In genomic region chr3:177106184-177106583, GRCh38 we compare ENCODE assay signal across 12 cellular contexts.
DNase-seq lines count a peak whose midpoint lies in the region; ATAC-seq and TF ChIP-seq lines count a peak whose summit lies in the region.
"Had no signal": no experiment of that assay in that cellular context is flagged by ENCODE, and none has a peak within 500 bp of the region (broad histone marks: within the 10 kb centered on the region; RNA-seq: fewer than 3 reads in every experiment).

No MANE protein-coding gene starts in this region.

- H3K4me1 ChIP-seq in gastrocnemius medialis = peaks cover 64 to 67% of the 10 kb centered on the region in 2 donors

- H3K36me3 ChIP-seq in gastrocnemius medialis = no peaks in the 10 kb centered on the region
- H3K36me3 ChIP-seq: suprapubic skin had no signal

- TF ChIP-seq CTCF in WTC11 (IDR thresholded peaks at IDR 0.05) (no peak), progenitor cell of endocrine pancreas (IDR thresholded peaks at IDR 0.05; ENCODE audit: unreplicated experiment) (no peak), gastrocnemius medialis (IDR thresholded peaks at IDR 0.05 in 4 of 5, conservative IDR thresholded peaks at IDR 0.05 in 1 of 5) (no peak)

- DNase-seq in activated T-cell treated with anti-CD3 and anti-CD28 coated beads, Interleukin-2, amount 50 U/mL, for 4 hours = no peak
- DNase-seq in activated T-cell treated with anti-CD3 and anti-CD28 coated beads, Interleukin-2, amount 50 U/mL, for 48 hours = no peak
- DNase-seq in WTC11 (ENCODE audit: low spot score) (no peak), progenitor cell of endocrine pancreas (ENCODE audit: low spot score, unreplicated experiment) (no peak), HuH-7.5 (ENCODE audit: low spot score) (no peak), NCI-H1092 (lab: John Stamatoyannopoulos, UW) (no peak), gastrocnemius medialis (no peak)
- DNase-seq: erythroblast, immature natural killer cell, occipital lobe had no signal

- H3K36me3 Mint-ChIP-seq in activated T-cell treated with anti-CD3 and anti-CD28 coated beads, Interleukin-2, amount 50 U/mL, for 4 hours (ENCODE audit: insufficient read depth) = peaks cover 5% of the 10 kb centered on the region
- H3K36me3 Mint-ChIP-seq in WTC11 (no peaks in the 10 kb centered on the region), progenitor cell of endocrine pancreas (ENCODE audit: insufficient read depth) (no peaks in the 10 kb centered on the region)
- H3K36me3 Mint-ChIP-seq: immature natural killer cell had no signal

- H3K27me3 Mint-ChIP-seq in activated T-cell treated with anti-CD3 and anti-CD28 coated beads, Interleukin-2, amount 50 U/mL, for 4 hours (ENCODE audit: low read depth) = no peaks in the 10 kb centered on the region
- H3K27me3 Mint-ChIP-seq in WTC11 (ENCODE audit: low read depth) (no peaks in the 10 kb centered on the region), progenitor cell of endocrine pancreas (no peaks in the 10 kb centered on the region)

- H3K9me3 ChIP-seq in gastrocnemius medialis = no peaks in the 10 kb centered on the region
- H3K9me3 ChIP-seq: suprapubic skin had no signal

- H3K4me3 Mint-ChIP-seq in activated T-cell treated with anti-CD3 and anti-CD28 coated beads, Interleukin-2, amount 50 U/mL, for 4 hours = peak overlapping the region; percentile 4
- H3K4me3 Mint-ChIP-seq in WTC11 (no peak overlapping the region), progenitor cell of endocrine pancreas (ENCODE audit: low read depth) (peak overlapping the region; percentile 14)
- H3K4me3 Mint-ChIP-seq: immature natural killer cell had no signal

- H3K27ac Mint-ChIP-seq in WTC11 (0 out of 2 replicates have a peak overlapping the region, but pooled peaks have one; percentile 29), progenitor cell of endocrine pancreas (peak overlapping the region; percentile 13)
- H3K27ac Mint-ChIP-seq: immature natural killer cell had no signal

- POLR2A ChIA-PET in WTC11 (lab: Charles Lee) = no interaction called here

- H3K4me1 Mint-ChIP-seq in activated T-cell treated with anti-CD3 and anti-CD28 coated beads, Interleukin-2, amount 50 U/mL, for 4 hours (ENCODE audit: low read depth) = peaks cover 68% of the 10 kb centered on the region
- H3K4me1 Mint-ChIP-seq in WTC11 (peaks cover 82% of the 10 kb centered on the region), progenitor cell of endocrine pancreas (ENCODE audit: low read depth) (peaks cover 59% of the 10 kb centered on the region)

- H3K4me3 ChIP-seq in gastrocnemius medialis = no peak overlapping the region
- H3K4me3 ChIP-seq: suprapubic skin had no signal

- H3K9me3 Mint-ChIP-seq in activated T-cell treated with anti-CD3 and anti-CD28 coated beads, Interleukin-2, amount 50 U/mL, for 4 hours = no peaks in the 10 kb centered on the region
- no peaks in the 10 kb centered on the region for H3K9me3 Mint-ChIP-seq in WTC11
- H3K9me3 Mint-ChIP-seq in progenitor cell of endocrine pancreas (ENCODE audit: low read depth) = no peaks in the 10 kb centered on the region
- H3K9me3 Mint-ChIP-seq: immature natural killer cell had no signal

- ATAC-seq in activated T-cell treated with anti-CD3 and anti-CD28 coated beads, Interleukin-2, amount 50 U/mL, for 4 hours = peak; percentile 28 to 42
- ATAC-seq in HG02981 (IDR thresholded peaks at IDR 0.05; ENCODE audit: unreplicated experiment) = peak; percentile 38
- ATAC-seq in WTC11 = no peak
- ATAC-seq in gastrocnemius medialis = no peak

- CTCF ChIA-PET in WTC11 (lab: Charles Lee) = no interaction called here

- H3K27ac ChIP-seq in gastrocnemius medialis = no peak overlapping the region
- H3K27ac ChIP-seq: suprapubic skin had no signal

- H3K27me3 ChIP-seq in gastrocnemius medialis = no peaks in the 10 kb centered on the region
- H3K27me3 ChIP-seq: suprapubic skin had no signal

- in situ Hi-C loops in gastrocnemius medialis (cut with MboI; ENCODE audit: low sequenced_read_pairs in 4 of 4) = no loop called here

- intact Hi-C loops in gastrocnemius medialis (cut with DNase I; ENCODE audit: low total_unique reads) = no loop called here

- no peak for TF ChIP-seq POLR2A in gastrocnemius medialis (IDR thresholded peaks at IDR 0.05)

TF ChIP-seq in WTC11, 78 proteins besides CTCF, POLR2A, EP300 and RAD21 (continues in another document):
- TF ChIP-seq ZMAT4 (CRISPR knock-in tag; IDR thresholded peaks at IDR 0.05) (no peak), GRHL2 (CRISPR knock-in tag; IDR thresholded peaks at IDR 0.05; ENCODE audit: insufficient replicate concordance, severe bottlenecking) (no peak), ATF3 (CRISPR knock-in tag; conservative IDR thresholded peaks at IDR 0.05) (no peak), FOXJ3 (CRISPR knock-in tag; IDR thresholded peaks at IDR 0.05; ENCODE audit: borderline replicate concordance) (no peak), MAX (CRISPR knock-in tag; IDR thresholded peaks at IDR 0.05) (no peak), AR (CRISPR knock-in tag; IDR thresholded peaks at IDR 0.05) (no peak), TCF7 (CRISPR knock-in tag; IDR thresholded peaks at IDR 0.05; ENCODE audit: low read depth) (no peak)
- TF ChIP-seq, protein P1, sequence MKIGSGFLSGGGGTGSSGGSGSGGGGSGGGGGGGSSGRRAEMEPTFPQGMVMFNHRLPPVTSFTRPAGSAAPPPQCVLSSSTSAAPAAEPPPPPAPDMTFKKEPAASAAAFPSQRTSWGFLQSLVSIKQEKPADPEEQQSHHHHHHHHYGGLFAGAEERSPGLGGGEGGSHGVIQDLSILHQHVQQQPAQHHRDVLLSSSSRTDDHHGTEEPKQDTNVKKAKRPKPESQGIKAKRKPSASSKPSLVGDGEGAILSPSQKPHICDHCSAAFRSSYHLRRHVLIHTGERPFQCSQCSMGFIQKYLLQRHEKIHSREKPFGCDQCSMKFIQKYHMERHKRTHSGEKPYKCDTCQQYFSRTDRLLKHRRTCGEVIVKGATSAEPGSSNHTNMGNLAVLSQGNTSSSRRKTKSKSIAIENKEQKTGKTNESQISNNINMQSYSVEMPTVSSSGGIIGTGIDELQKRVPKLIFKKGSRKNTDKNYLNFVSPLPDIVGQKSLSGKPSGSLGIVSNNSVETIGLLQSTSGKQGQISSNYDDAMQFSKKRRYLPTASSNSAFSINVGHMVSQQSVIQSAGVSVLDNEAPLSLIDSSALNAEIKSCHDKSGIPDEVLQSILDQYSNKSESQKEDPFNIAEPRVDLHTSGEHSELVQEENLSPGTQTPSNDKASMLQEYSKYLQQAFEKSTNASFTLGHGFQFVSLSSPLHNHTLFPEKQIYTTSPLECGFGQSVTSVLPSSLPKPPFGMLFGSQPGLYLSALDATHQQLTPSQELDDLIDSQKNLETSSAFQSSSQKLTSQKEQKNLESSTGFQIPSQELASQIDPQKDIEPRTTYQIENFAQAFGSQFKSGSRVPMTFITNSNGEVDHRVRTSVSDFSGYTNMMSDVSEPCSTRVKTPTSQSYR (CRISPR knock-in tag; IDR thresholded peaks at IDR 0.05) = no peak
- TF ChIP-seq, protein P2, sequence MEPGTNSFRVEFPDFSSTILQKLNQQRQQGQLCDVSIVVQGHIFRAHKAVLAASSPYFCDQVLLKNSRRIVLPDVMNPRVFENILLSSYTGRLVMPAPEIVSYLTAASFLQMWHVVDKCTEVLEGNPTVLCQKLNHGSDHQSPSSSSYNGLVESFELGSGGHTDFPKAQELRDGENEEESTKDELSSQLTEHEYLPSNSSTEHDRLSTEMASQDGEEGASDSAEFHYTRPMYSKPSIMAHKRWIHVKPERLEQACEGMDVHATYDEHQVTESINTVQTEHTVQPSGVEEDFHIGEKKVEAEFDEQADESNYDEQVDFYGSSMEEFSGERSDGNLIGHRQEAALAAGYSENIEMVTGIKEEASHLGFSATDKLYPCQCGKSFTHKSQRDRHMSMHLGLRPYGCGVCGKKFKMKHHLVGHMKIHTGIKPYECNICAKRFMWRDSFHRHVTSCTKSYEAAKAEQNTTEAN (CRISPR knock-in tag; IDR thresholded peaks at IDR 0.05) = no peak

Comparison
In these comparisons a context has a peak if more than half of its experiments do, and no peak if none do; other contexts are left out.
1. ATAC-seq: peak in activated T-cell treated with anti-CD3 and anti-CD28 coated beads, Interleukin-2, amount 50 U/mL, for 4 hours (2 of 2) and HG02981 (single experiment); none in WTC11 (single experiment) and gastrocnemius medialis (0 of 2).